ENCODE assay signal across 15 cellular contexts in the genomic region with DNA sequence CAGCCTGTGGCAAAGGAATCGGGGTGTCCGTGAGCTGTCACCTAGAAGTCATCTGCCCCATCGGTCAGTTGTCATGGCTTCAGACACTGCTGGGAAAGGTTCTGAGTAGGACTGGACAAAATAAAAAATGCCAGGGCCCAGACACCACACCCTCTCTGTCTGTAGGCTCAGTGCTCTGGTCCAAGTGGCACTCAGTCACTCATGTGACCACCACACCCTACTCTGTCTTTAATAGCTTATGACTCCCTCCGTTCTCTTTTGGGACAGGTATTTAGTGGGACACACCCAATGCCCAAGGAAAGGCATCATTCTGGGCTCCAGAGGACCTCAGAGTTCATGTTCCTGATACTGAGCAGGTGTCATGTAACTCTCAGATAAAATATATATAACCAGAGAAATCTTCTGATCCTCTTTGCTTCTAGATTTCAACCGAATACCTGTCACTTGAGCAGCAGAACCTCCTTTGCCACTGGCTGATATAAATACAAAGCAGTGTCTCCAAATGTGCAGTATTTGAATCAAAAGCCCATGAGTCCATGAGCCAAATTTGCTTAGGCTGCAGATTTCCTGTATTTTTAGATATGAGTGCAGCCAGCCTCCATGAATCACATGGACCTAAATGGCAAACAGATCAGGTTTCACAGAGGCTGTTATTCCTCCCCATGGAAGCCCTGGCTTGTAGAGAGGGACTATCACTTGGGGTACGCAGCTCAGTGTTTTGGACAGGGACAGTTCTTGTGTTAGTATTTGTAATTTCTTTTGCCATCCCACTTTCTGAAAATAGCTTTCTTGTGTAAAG.
DNase-seq lines count a peak whose midpoint lies in the region; ATAC-seq and TF ChIP-seq lines count a peak whose summit lies in the region.
"Had no signal": no experiment of that assay in that cellular context is flagged by ENCODE, and none has a peak within 500 bp of the region (broad histone marks: within the 10 kb centered on the region; RNA-seq: fewer than 3 reads in every experiment).

No MANE protein-coding gene starts in this region.

- no peak overlapping the region for H3K4me3 ChIP-seq in fibroblast of the aortic adventitia (ENCODE audit: low read depth, low read length)
- no peak overlapping the region for H3K4me3 ChIP-seq in Peyer's patch
- H3K4me3 ChIP-seq: prostate gland had no signal

- H3K4me1 ChIP-seq in Peyer's patch = no peaks in the 10 kb centered on the region
- H3K4me1 ChIP-seq: prostate gland had no signal

- H3K9me3 ChIP-seq in Peyer's patch = no peaks in the 10 kb centered on the region
- H3K9me3 ChIP-seq: prostate gland had no signal

- H3K27ac ChIP-seq in RWPE1 (peak overlapping the region; percentile 22; the same call in 1 of the 2 replicates), Peyer's patch (no peak overlapping the region)
- H3K27ac ChIP-seq: 22Rv1, prostate gland had no signal

- CTCF ChIA-PET in RWPE1 (lab: Yijun Ruan, JAX) = no interaction called here

- no peak for TF ChIP-seq CTCF in RWPE1 (conservative IDR thresholded peaks at IDR 0.05; ENCODE audit: low read depth)
- TF ChIP-seq CTCF in fibroblast of the aortic adventitia (IDR thresholded peaks at IDR 0.05; ENCODE audit: insufficient read depth, low read length) = no peak
- TF ChIP-seq CTCF in Peyer's patch (IDR thresholded peaks at IDR 0.05) = no peak

- H3K36me3 ChIP-seq in Peyer's patch = peaks cover 0 to 49% (median 0%) of the 10 kb centered on the region in 3 donors
- H3K36me3 ChIP-seq: prostate gland had no signal

- TF ChIP-seq POLR2A in Peyer's patch (IDR thresholded peaks at IDR 0.05) = no peak

- no peaks in the 10 kb centered on the region for H3K27me3 ChIP-seq in Peyer's patch

- intact Hi-C loops in sciatic nerve (cut with DNase I) = no loop called here

- POLR2A ChIA-PET in RWPE1 (lab: Yijun Ruan, JAX; ENCODE audit: low non-redundant PET) = no interaction called here

- DNase-seq in NCI-H1417 (lab: John Stamatoyannopoulos, UW) (peak in 2 of 3 experiments; percentile 48 to 70), NCI-H1417 treated with DMSO at 0.1 percent for 48 hours (lab: John Stamatoyannopoulos, UW) (no peak), RWPE1 (ENCODE audit: low spot score) (no peak), fibroblast of the aortic adventitia (ENCODE audit: low read depth) (peak; percentile 62), sciatic nerve (ENCODE audit: low spot score) (no peak), Peyer's patch (no peak), activated gamma-delta T cell treated with Interleukin-2 at 50 U/mL for 16 hours (no peak), NCI-H2227 treated with DMSO at 0.1 percent for 48 hours (lab: John Stamatoyannopoulos, UW) (no peak)
- DNase-seq: activated CD4-positive, alpha-beta T cell treated with anti-CD3 and anti-CD28 coated beads, Interleukin-2, amount 50 U/mL, for 1 hour; activated gamma-delta T cell; H9; NCI-H774; SW 1271 had no signal

- ATAC-seq in sciatic nerve = peak; percentile 23

Comparison
In these comparisons a context has a peak if more than half of its experiments do, and no peak if none do; other contexts are left out.
1. DNase-seq: peak in NCI-H1417 (2 of 3) and fibroblast of the aortic adventitia (single experiment); none in NCI-H1417 treated with DMSO at 0.1 percent for 48 hours (single experiment), RWPE1 (single experiment), sciatic nerve (single experiment), Peyer's patch (0 of 3), activated gamma-delta T cell treated with Interleukin-2 at 50 U/mL for 16 hours (single experiment) and NCI-H2227 treated with DMSO at 0.1 percent for 48 hours (single experiment).